In genomic region chr12:123232807-123233504, GRCh38 we compare ENCODE assay signal across 1 cellular context.
TF ChIP-seq lines count a peak whose summit lies in the region.

A gene with protein sequence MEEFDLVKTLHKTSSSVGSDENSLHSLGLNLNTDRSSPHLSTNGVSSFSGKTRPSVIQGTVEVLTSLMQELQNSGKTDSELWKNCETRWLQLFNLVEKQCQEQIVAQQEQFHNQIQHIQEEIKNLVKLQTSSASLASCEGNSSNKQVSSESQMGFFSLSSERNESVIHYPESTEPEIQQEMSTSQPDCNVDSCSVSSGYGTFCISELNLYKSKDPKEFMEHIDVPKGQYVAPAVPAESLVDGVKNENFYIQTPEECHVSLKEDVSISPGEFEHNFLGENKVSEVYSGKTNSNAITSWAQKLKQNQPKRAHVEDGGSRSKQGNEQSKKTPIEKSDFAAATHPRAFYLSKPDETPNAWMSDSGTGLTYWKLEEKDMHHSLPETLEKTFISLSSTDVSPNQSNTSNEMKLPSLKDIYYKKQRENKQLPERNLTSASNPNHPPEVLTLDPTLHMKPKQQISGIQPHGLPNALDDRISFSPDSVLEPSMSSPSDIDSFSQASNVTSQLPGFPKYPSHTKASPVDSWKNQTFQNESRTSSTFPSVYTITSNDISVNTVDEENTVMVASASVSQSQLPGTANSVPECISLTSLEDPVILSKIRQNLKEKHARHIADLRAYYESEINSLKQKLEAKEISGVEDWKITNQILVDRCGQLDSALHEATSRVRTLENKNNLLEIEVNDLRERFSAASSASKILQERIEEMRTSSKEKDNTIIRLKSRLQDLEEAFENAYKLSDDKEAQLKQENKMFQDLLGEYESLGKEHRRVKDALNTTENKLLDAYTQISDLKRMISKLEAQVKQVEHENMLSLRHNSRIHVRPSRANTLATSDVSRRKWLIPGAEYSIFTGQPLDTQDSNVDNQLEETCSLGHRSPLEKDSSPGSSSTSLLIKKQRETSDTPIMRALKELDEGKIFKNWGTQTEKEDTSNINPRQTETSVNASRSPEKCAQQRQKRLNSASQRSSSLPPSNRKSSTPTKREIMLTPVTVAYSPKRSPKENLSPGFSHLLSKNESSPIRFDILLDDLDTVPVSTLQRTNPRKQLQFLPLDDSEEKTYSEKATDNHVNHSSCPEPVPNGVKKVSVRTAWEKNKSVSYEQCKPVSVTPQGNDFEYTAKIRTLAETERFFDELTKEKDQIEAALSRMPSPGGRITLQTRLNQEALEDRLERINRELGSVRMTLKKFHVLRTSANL (minus strand): TSS chr12:123233141. CDS start chr12:123230364, 2,777 bp downstream.
TSS of gene MTRFR (plus strand) at chr12:123233436. CDS start at chr12:123253675, 20,239 bp downstream.

TF ChIP-seq in K562, 482 proteins besides CTCF, POLR2A, EP300 and RAD21 (continued from another document and continues in another):
- TF ChIP-seq CTBP1 (IDR thresholded peaks at IDR 0.05; ENCODE audit: borderline replicate concordance) (peak; percentile 97), U2AF2 (optimal IDR thresholded peaks at IDR 0.05; ENCODE audit: low read depth, low read length) (no peak), HOXB6 (CRISPR knock-in tag; IDR thresholded peaks at IDR 0.05; ENCODE audit: borderline replicate concordance) (peak; percentile 62; the same call in 1 of the 2 replicates), RBM39 (optimal IDR thresholded peaks at IDR 0.05; ENCODE audit: low read depth, low read length) (no peak), TARDBP (IDR thresholded peaks at IDR 0.05) (no peak; the same call in 1 of the 2 replicates), TAF9B (IDR thresholded peaks at IDR 0.05; ENCODE audit: partially characterized antibody) (peak; percentile 97), SMC3 (conservative IDR thresholded peaks at IDR 0.05; ENCODE audit: insufficient read depth, low read depth, low read length) (no peak), TAF15 (IDR thresholded peaks at IDR 0.05; ENCODE audit: low read depth, low read length) (no peak), NR3C1 (CRISPR knock-in tag; IDR thresholded peaks at IDR 0.05) (no peak), SAFB (IDR thresholded peaks at IDR 0.05; ENCODE audit: borderline replicate concordance, low read depth, low read length) (no peak), MBD2 (IDR thresholded peaks at IDR 0.05; ENCODE audit: borderline replicate concordance, low read depth) (peak; percentile 87), ZNF133 (CRISPR knock-in tag; IDR thresholded peaks at IDR 0.05) (no peak), HDAC2 (IDR thresholded peaks at IDR 0.05) (peak; percentile 67; the same call in 1 of the 2 replicates), ZNF431 (CRISPR knock-in tag; IDR thresholded peaks at IDR 0.05) (no peak), EZH2 (IDR thresholded peaks at IDR 0.05; ENCODE audit: borderline replicate concordance, low read depth, low read length) (no peak), RFX7 (CRISPR knock-in tag; IDR thresholded peaks at IDR 0.05) (0 out of 2 replicates have a peak, but pooled peaks have one; percentile 65), ZNF224 (CRISPR knock-in tag; IDR thresholded peaks at IDR 0.05) (no peak), NCOA2 (IDR thresholded peaks at IDR 0.05; ENCODE audit: partially characterized antibody in 2 of 2) (no peak), ZNF76 (CRISPR knock-in tag; IDR thresholded peaks at IDR 0.05; ENCODE audit: borderline replicate concordance) (no peak), ZBTB26 (CRISPR knock-in tag; IDR thresholded peaks at IDR 0.05) (0 out of 2 replicates have a peak, but pooled peaks have one; percentile 50), NBN (IDR thresholded peaks at IDR 0.05; ENCODE audit: low read depth) (peak; percentile 93), E2F5 (CRISPR knock-in tag; IDR thresholded peaks at IDR 0.05) (0 out of 2 replicates have a peak, but pooled peaks have one; percentile 67), HNRNPH1 (optimal IDR thresholded peaks at IDR 0.05; ENCODE audit: low read depth, low read length) (no peak), ZNF551 (CRISPR knock-in tag; IDR thresholded peaks at IDR 0.05) (no peak), BCOR (IDR thresholded peaks at IDR 0.05) (peak; percentile 68), KDM2B (CRISPR knock-in tag; IDR thresholded peaks at IDR 0.05) (0 out of 2 replicates have a peak, but pooled peaks have one; percentile 36), ZNF445 (CRISPR knock-in tag; IDR thresholded peaks at IDR 0.05; ENCODE audit: low read depth) (no peak), ZNF764 (CRISPR knock-in tag; IDR thresholded peaks at IDR 0.05; ENCODE audit: low read depth) (no peak), ZNF184 (CRISPR knock-in tag; IDR thresholded peaks at IDR 0.05) (no peak), RBM25 (IDR thresholded peaks at IDR 0.05; ENCODE audit: low read depth, low read length, severe bottlenecking) (peak; percentile 81), HDAC8 (tag; IDR thresholded peaks at IDR 0.05) (no peak), KLF6 (CRISPR knock-in tag; IDR thresholded peaks at IDR 0.05; ENCODE audit: borderline replicate concordance) (no peak), ARID2 (IDR thresholded peaks at IDR 0.05) (no peak), HEY1 (CRISPR knock-in tag; IDR thresholded peaks at IDR 0.05; ENCODE audit: borderline replicate concordance) (no peak), CEBPG (CRISPR knock-in tag; IDR thresholded peaks at IDR 0.05) (0 out of 2 replicates have a peak, but pooled peaks have one; percentile 19), CEBPG (tag; conservative IDR thresholded peaks at IDR 0.05 in 1 of 2, IDR thresholded peaks at IDR 0.05 in 1 of 2) (no peak), SETDB1 (IDR thresholded peaks at IDR 0.05; ENCODE audit: low read length) (no peak), FOXK1 (CRISPR knock-in tag; IDR thresholded peaks at IDR 0.05; ENCODE audit: borderline replicate concordance) (peak; percentile 29; the same call in 1 of the 2 replicates), ZNF444 (CRISPR knock-in tag; IDR thresholded peaks at IDR 0.05) (no peak), RNF2 (IDR thresholded peaks at IDR 0.05) (peak; percentile 65; the same call in 1 of the 2 replicates), BACH1 (tag; IDR thresholded peaks at IDR 0.05) (no peak), HMBOX1 (IDR thresholded peaks at IDR 0.05) (no peak), GTF2F1 (IDR thresholded peaks at IDR 0.05; ENCODE audit: low read depth, low read length) (peak; percentile 96), MYC (IDR thresholded peaks at IDR 0.05; ENCODE audit: low read depth, low read length) (peak; percentile 91), MYC (CRISPR knock-in tag; IDR thresholded peaks at IDR 0.05; ENCODE audit: borderline replicate concordance, low read depth) (peak; percentile 92), NR1H2 (CRISPR knock-in tag; IDR thresholded peaks at IDR 0.05) (no peak), ZNF785 (CRISPR knock-in tag; IDR thresholded peaks at IDR 0.05) (no peak), LARP7 (IDR thresholded peaks at IDR 0.05) (peak; percentile 77; the same call in 1 of the 2 replicates), HLTF (IDR thresholded peaks at IDR 0.05) (peak; percentile 84; the same call in 1 of the 2 replicates), ZC3H4 (CRISPR knock-in tag; IDR thresholded peaks at IDR 0.05; ENCODE audit: borderline replicate concordance) (no peak), NONO (IDR thresholded peaks at IDR 0.05; ENCODE audit: low read depth in 2 of 2, low read length in 1 of 2) (peak; percentile 90 to 98), IRF2 (CRISPR knock-in tag; IDR thresholded peaks at IDR 0.05) (no peak), CBFB (CRISPR knock-in tag; IDR thresholded peaks at IDR 0.05) (peak; percentile 24; the same call in 1 of the 2 replicates), HMG20A (CRISPR knock-in tag; conservative IDR thresholded peaks at IDR 0.05) (no peak)
- TF ChIP-seq, protein P1, sequence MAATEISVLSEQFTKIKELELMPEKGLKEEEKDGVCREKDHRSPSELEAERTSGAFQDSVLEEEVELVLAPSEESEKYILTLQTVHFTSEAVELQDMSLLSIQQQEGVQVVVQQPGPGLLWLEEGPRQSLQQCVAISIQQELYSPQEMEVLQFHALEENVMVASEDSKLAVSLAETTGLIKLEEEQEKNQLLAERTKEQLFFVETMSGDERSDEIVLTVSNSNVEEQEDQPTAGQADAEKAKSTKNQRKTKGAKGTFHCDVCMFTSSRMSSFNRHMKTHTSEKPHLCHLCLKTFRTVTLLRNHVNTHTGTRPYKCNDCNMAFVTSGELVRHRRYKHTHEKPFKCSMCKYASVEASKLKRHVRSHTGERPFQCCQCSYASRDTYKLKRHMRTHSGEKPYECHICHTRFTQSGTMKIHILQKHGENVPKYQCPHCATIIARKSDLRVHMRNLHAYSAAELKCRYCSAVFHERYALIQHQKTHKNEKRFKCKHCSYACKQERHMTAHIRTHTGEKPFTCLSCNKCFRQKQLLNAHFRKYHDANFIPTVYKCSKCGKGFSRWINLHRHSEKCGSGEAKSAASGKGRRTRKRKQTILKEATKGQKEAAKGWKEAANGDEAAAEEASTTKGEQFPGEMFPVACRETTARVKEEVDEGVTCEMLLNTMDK (IDR thresholded peaks at IDR 0.05; ENCODE audit: borderline replicate concordance, insufficient read depth, low read depth, low read length, poor library complexity, severe bottlenecking) = no peak
- TF ChIP-seq, protein P2, sequence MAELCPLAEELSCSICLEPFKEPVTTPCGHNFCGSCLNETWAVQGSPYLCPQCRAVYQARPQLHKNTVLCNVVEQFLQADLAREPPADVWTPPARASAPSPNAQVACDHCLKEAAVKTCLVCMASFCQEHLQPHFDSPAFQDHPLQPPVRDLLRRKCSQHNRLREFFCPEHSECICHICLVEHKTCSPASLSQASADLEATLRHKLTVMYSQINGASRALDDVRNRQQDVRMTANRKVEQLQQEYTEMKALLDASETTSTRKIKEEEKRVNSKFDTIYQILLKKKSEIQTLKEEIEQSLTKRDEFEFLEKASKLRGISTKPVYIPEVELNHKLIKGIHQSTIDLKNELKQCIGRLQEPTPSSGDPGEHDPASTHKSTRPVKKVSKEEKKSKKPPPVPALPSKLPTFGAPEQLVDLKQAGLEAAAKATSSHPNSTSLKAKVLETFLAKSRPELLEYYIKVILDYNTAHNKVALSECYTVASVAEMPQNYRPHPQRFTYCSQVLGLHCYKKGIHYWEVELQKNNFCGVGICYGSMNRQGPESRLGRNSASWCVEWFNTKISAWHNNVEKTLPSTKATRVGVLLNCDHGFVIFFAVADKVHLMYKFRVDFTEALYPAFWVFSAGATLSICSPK (IDR thresholded peaks at IDR 0.05; ENCODE audit: borderline replicate concordance) = no peak
- TF ChIP-seq, protein P3, sequence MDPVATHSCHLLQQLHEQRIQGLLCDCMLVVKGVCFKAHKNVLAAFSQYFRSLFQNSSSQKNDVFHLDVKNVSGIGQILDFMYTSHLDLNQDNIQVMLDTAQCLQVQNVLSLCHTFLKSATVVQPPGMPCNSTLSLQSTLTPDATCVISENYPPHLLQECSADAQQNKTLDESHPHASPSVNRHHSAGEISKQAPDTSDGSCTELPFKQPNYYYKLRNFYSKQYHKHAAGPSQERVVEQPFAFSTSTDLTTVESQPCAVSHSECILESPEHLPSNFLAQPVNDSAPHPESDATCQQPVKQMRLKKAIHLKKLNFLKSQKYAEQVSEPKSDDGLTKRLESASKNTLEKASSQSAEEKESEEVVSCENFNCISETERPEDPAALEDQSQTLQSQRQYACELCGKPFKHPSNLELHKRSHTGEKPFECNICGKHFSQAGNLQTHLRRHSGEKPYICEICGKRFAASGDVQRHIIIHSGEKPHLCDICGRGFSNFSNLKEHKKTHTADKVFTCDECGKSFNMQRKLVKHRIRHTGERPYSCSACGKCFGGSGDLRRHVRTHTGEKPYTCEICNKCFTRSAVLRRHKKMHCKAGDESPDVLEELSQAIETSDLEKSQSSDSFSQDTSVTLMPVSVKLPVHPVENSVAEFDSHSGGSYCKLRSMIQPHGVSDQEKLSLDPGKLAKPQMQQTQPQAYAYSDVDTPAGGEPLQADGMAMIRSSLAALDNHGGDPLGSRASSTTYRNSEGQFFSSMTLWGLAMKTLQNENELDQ (CRISPR knock-in tag; IDR thresholded peaks at IDR 0.05; ENCODE audit: borderline replicate concordance) = no peak
- TF ChIP-seq, protein P4, sequence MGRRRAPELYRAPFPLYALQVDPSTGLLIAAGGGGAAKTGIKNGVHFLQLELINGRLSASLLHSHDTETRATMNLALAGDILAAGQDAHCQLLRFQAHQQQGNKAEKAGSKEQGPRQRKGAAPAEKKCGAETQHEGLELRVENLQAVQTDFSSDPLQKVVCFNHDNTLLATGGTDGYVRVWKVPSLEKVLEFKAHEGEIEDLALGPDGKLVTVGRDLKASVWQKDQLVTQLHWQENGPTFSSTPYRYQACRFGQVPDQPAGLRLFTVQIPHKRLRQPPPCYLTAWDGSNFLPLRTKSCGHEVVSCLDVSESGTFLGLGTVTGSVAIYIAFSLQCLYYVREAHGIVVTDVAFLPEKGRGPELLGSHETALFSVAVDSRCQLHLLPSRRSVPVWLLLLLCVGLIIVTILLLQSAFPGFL (CRISPR knock-in tag; IDR thresholded peaks at IDR 0.05) = peak; percentile 67; the same call in 1 of the 2 replicates
